Comparison of ENCODE assay signal across 1 cellular context in genomic region chr10:67861750-67862460, GRCh38.
TF ChIP-seq lines count a peak whose summit lies in the region.

No MANE protein-coding gene starts in this region.

TF ChIP-seq in WTC11, 78 proteins besides CTCF, POLR2A, EP300 and RAD21 (continued from another document):
- TF ChIP-seq USF2 (CRISPR knock-in tag; IDR thresholded peaks at IDR 0.05), result no peak
- no peak for TF ChIP-seq ZNF425 (CRISPR knock-in tag; conservative IDR thresholded peaks at IDR 0.05)
- no peak for TF ChIP-seq CBFB (CRISPR knock-in tag; IDR thresholded peaks at IDR 0.05; ENCODE audit: low read depth)
- TF ChIP-seq NFE2L1 (CRISPR knock-in tag; IDR thresholded peaks at IDR 0.05), result no peak
- TF ChIP-seq E2F1 (CRISPR knock-in tag; IDR thresholded peaks at IDR 0.05), result no peak
- no peak for TF ChIP-seq ZNF423 (CRISPR knock-in tag; IDR thresholded peaks at IDR 0.05)
- TF ChIP-seq AR (CRISPR knock-in tag; IDR thresholded peaks at IDR 0.05), result 0 out of 2 replicates have a peak, but pooled peaks have one; percentile 38
- TF ChIP-seq CREB1 (CRISPR knock-in tag; IDR thresholded peaks at IDR 0.05), result no peak
- no peak for TF ChIP-seq PRRX2 (CRISPR knock-in tag; IDR thresholded peaks at IDR 0.05)
- no peak for TF ChIP-seq HMGA2 (CRISPR knock-in tag; IDR thresholded peaks at IDR 0.05)
- TF ChIP-seq FOXK1 (CRISPR knock-in tag; IDR thresholded peaks at IDR 0.05), result 0 out of 2 replicates have a peak, but pooled peaks have one; percentile 29
- TF ChIP-seq SP1 (CRISPR knock-in tag; conservative IDR thresholded peaks at IDR 0.05), result no peak; the same call in 1 of the 2 replicates
- TF ChIP-seq ZNF232 (CRISPR knock-in tag; IDR thresholded peaks at IDR 0.05), result no peak
- TF ChIP-seq PREB (CRISPR knock-in tag; IDR thresholded peaks at IDR 0.05; ENCODE audit: borderline replicate concordance), result no peak
- TF ChIP-seq ATF2 (CRISPR knock-in tag; IDR thresholded peaks at IDR 0.05; ENCODE audit: borderline replicate concordance, low read depth), result no peak
